19 cellular contexts compared by ENCODE assay signal in genomic region chr22:40684728-40685127, GRCh38. TPM values are rescaled to one million over a fixed set of nuclear protein-coding genes. Genes with fewer than 3 reads are reported as not detected.
DNase-seq lines count a peak whose midpoint lies in the region; FAIRE-seq and TF ChIP-seq lines count a peak whose summit lies in the region.
"Had no signal": no experiment of that assay in that cellular context is flagged by ENCODE, and none has a peak within 500 bp of the region (broad histone marks: within the 10 kb centered on the region; RNA-seq: fewer than 3 reads in every experiment).

No MANE protein-coding gene starts in this region.

- H3K4me3 ChIP-seq in OCI-LY3 (ENCODE audit: low read length): peak overlapping the region; percentile 73
- peak overlapping the region in 3 of 4 experiments; percentile 20 to 44 (median 30); a peak in 6 of 8 replicates for H3K4me3 ChIP-seq in H1 (ENCODE audit: extremely low read depth in 1 of 4, insufficient read depth in 2 of 4, low read depth in 3 of 4, low read length in 4 of 4)
- H3K4me3 ChIP-seq in neuronal stem cell (ENCODE audit: low read length in 2 of 2): no peak overlapping the region
- no peak overlapping the region for H3K4me3 ChIP-seq in vagina
- H3K4me3 ChIP-seq: A549, lung, MG63, pancreas, tibial artery had no signal

- H2BK5ac ChIP-seq in H1 (ENCODE audit: low read depth, low read length): peak overlapping the region; percentile 92; the same call in 1 of the 2 replicates
- H2BK5ac ChIP-seq in neuronal stem cell (ENCODE audit: low read length): peak overlapping the region; percentile 14

- peak overlapping the region; percentile 35 for H2BK120ac ChIP-seq in H1 (replicated peaks; ENCODE audit: low read depth, low read length)
- H2BK120ac ChIP-seq in neuronal stem cell (ENCODE audit: low read depth, low read length): no peak overlapping the region

- peaks cover 6% of the 10 kb centered on the region for H3K27me3 Mint-ChIP-seq in activated CD4-positive, alpha-beta T cell treated with anti-CD3 and anti-CD28 coated beads, Interleukin-2, amount 10 ng/mL, durations not matched to agents 24 days and 14 days

- H3K79me2 ChIP-seq in OCI-LY3 (ENCODE audit: low read length): no peaks in the 10 kb centered on the region
- no peaks in the 10 kb centered on the region for H3K79me2 ChIP-seq in H1 (ENCODE audit: control insufficient read depth in 1 of 2, insufficient read depth in 2 of 2, low read length in 2 of 2)

- H4K91ac ChIP-seq in H1 (replicated peaks; ENCODE audit: insufficient read length, low read length) (peak overlapping the region; percentile 45), neuronal stem cell (ENCODE audit: low read depth, low read length, poor library complexity) (no peak overlapping the region)

- peak overlapping the region; percentile 98 for H2BK12ac ChIP-seq in H1 (ENCODE audit: low read depth, low read length)
- no peak overlapping the region for H2BK12ac ChIP-seq in neuronal stem cell (ENCODE audit: low read length)

- WGBS in H1 (ENCODE audit: extremely low coverage in 1 of 2, insufficient coverage in 1 of 2, insufficient read length in 1 of 2, insufficient replicate concordance in 2 of 2, low coverage in 1 of 2, low lambda C conversion rate in 2 of 2, missing lambda C conversion rate in 1 of 2), 2 experiments: 2% methylated on average over 7 of the region's 9 CpGs; no CpG with 5 or more reads in 1 of the 2 experiments
- no CpG with 5 or more reads among the region's 9 CpGs for WGBS in neuronal stem cell (ENCODE audit: extremely low coverage in 2 of 2, insufficient read length in 2 of 2, insufficient replicate concordance in 1 of 2), 2 donors

- H3K4me1 Mint-ChIP-seq in activated CD4-positive, alpha-beta T cell treated with anti-CD3 and anti-CD28 coated beads, Interleukin-2, amount 10 ng/mL, durations not matched to agents 24 days and 14 days: peaks cover 26% of the 10 kb centered on the region

- H4K5ac ChIP-seq in H1 (ENCODE audit: insufficient read length, low read depth, low read length): peak overlapping the region; percentile 7

- no peak for FAIRE-seq in H1 (lab: Jason Lieb, UNC)
- FAIRE-seq: A549, pancreas had no signal

- no peak overlapping the region for H3K14ac ChIP-seq in H1 (ENCODE audit: insufficient read length)
- H3K14ac ChIP-seq in neuronal stem cell (ENCODE audit: low read length): no peak overlapping the region

- H3K27ac Mint-ChIP-seq in activated CD4-positive, alpha-beta T cell treated with anti-CD3 and anti-CD28 coated beads, Interleukin-2, amount 10 ng/mL, durations not matched to agents 24 days and 14 days: peak overlapping the region; percentile 84

- H3K27ac ChIP-seq in OCI-LY3 (ENCODE audit: low read length) (no peak overlapping the region), H1 (ENCODE audit: low read depth, low read length) (peak overlapping the region; percentile 6; the same call in 1 of the 2 replicates), neuronal stem cell (replicated peaks; ENCODE audit: low read length) (no peak overlapping the region), vagina (no peak overlapping the region)
- H3K27ac ChIP-seq: A549, pancreas, tibial artery had no signal

- TF ChIP-seq EP300 in H1 (IDR thresholded peaks at IDR 0.05; ENCODE audit: borderline replicate concordance in 1 of 2, low read depth in 2 of 2, low read length in 2 of 2): no peak

- H4K20me1 ChIP-seq in OCI-LY3 (ENCODE audit: insufficient read depth, low read length) (no peaks in the 10 kb centered on the region), H1 (replicated peaks in 1 of 2; ENCODE audit: control insufficient read depth in 1 of 2, insufficient read depth in 2 of 2, low read length in 2 of 2) (no peaks in the 10 kb centered on the region)

- DNase-seq in activated CD4-positive, alpha-beta T cell treated with anti-CD3 and anti-CD28 coated beads, Interleukin-2, amount 10 ng/mL, durations not matched to agents 24 days and 14 days: peak; percentile 72
- no peak for DNase-seq in activated CD4-positive, alpha-beta T cell treated with anti-CD3 and anti-CD28 coated beads, Interleukin-2, amount 50 U/mL, for 48 hours
- DNase-seq in H1 (ENCODE audit: low read depth in 1 of 2, low spot score in 2 of 2) (peak; percentile 57 to 76), neuronal stem cell (ENCODE audit: low spot score) (no peak), NCI-H2196 (lab: John Stamatoyannopoulos, UW; ENCODE audit: unreplicated experiment) (no peak), NCI-H2227 (lab: John Stamatoyannopoulos, UW; ENCODE audit: unreplicated experiment) (no peak), vagina (ENCODE audit: extremely low spot score in 2 of 2) (no peak)
- DNase-seq: activated naive CD4-positive, alpha-beta T cell treated with Interleukin-2 at 50 U/mL for 16 hours; COR-L47; head of caudate nucleus; MG63; OCI-M1; pancreas; stimulated activated CD4-positive, alpha-beta T cell treated with anti-CD3 and anti-CD28 coated beads, Interleukin-12 subunit alpha, Interleukin-12 subunit beta, amount 100 ng/mL, for 4 hours; SW 1271; tibial artery had no signal

- peak in 1 of 2 experiments; percentile 1; a peak in 1 of 4 replicates for TF ChIP-seq RAD21 in H1 (IDR thresholded peaks at IDR 0.05 in 1 of 2, conservative IDR thresholded peaks at IDR 0.05 in 1 of 2; ENCODE audit: low read depth in 2 of 2, low read length in 2 of 2)

- H3K36me3 Mint-ChIP-seq in activated CD4-positive, alpha-beta T cell treated with anti-CD3 and anti-CD28 coated beads, Interleukin-2, amount 10 ng/mL, durations not matched to agents 24 days and 14 days (ENCODE audit: low read depth): no peaks in the 10 kb centered on the region

- peak overlapping the region; percentile 89 for H3K4me2 ChIP-seq in OCI-LY3 (ENCODE audit: low read length)
- H3K4me2 ChIP-seq in H1 (ENCODE audit: insufficient read depth in 1 of 2, low read depth in 2 of 2, low read length in 2 of 2): peak overlapping the region; percentile 57 to 62
- no peak overlapping the region for H3K4me2 ChIP-seq in neuronal stem cell (ENCODE audit: insufficient read depth, low read length, poor library complexity, severe bottlenecking)
- H3K4me2 ChIP-seq: A549 had no signal

- intact Hi-C loops in activated CD4-positive, alpha-beta T cell treated with anti-CD3 and anti-CD28 coated beads, Interleukin-2, amount 10 ng/mL, durations not matched to agents 24 days and 14 days (cut with micrococcal nuclease): no loop called here
- intact Hi-C loops in vagina (cut with DNase I): loop anchor here (5.0 kb wide), 1 partner anchor 78 kb away; no protein-coding TSS in a partner anchor

- no peaks in the 10 kb centered on the region for H3K9me3 Mint-ChIP-seq in activated CD4-positive, alpha-beta T cell treated with anti-CD3 and anti-CD28 coated beads, Interleukin-2, amount 10 ng/mL, durations not matched to agents 24 days and 14 days

- H2AK5ac ChIP-seq in H1 (ENCODE audit: low read depth, low read length) (0 out of 2 replicates have a peak overlapping the region, but pooled peaks have one; percentile 7), neuronal stem cell (ENCODE audit: low read depth, low read length) (no peak overlapping the region)

- H3K9ac ChIP-seq in OCI-LY3 (ENCODE audit: low read length) (peak overlapping the region; percentile 3; the same call in 1 of the 2 replicates), H1 (replicated peaks in 1 of 4; ENCODE audit: extremely low read depth in 1 of 4, low read depth in 3 of 4, low read length in 3 of 4) (peak overlapping the region in 1 of 4 experiments; percentile 20; a peak in 2 of 7 replicates), neuronal stem cell (ENCODE audit: low read depth, low read length, poor library complexity) (peak overlapping the region; percentile 7)

- H2BK15ac ChIP-seq in H1 (ENCODE audit: low read length) (peak overlapping the region; percentile 89; the same call in 1 of the 2 replicates), neuronal stem cell (ENCODE audit: low read length) (no peak overlapping the region)

- H3K4me3 Mint-ChIP-seq in activated CD4-positive, alpha-beta T cell treated with anti-CD3 and anti-CD28 coated beads, Interleukin-2, amount 10 ng/mL, durations not matched to agents 24 days and 14 days: peak overlapping the region; percentile 77

- H3K23ac ChIP-seq in H1 (ENCODE audit: insufficient read length) (no peak overlapping the region), neuronal stem cell (ENCODE audit: low read depth, low read length, poor library complexity) (peak overlapping the region; percentile 35)

- no peaks in the 10 kb centered on the region for H3K79me1 ChIP-seq in H1 (ENCODE audit: low read depth, low read length)
- no peaks in the 10 kb centered on the region for H3K79me1 ChIP-seq in neuronal stem cell (ENCODE audit: low read depth, low read length)

- H2AFZ ChIP-seq in OCI-LY3 (ENCODE audit: low read depth, low read length) (peak overlapping the region; percentile 80), H1 (ENCODE audit: low read length) (peak overlapping the region; percentile 25; the same call in 1 of the 2 replicates), neuronal stem cell (ENCODE audit: low read length) (peak overlapping the region; percentile 43)

- TF ChIP-seq CTCF in OCI-LY3 (IDR thresholded peaks at IDR 0.05; ENCODE audit: low read depth, low read length): no peak
- TF ChIP-seq CTCF in H1 (IDR thresholded peaks at IDR 0.05; ENCODE audit: control extremely low read depth in 1 of 3, insufficient read depth in 1 of 3, low read depth in 1 of 3, low read length in 3 of 3): no peak
- no peak for TF ChIP-seq CTCF in vagina (IDR thresholded peaks at IDR 0.05)

- H3K27me3 ChIP-seq in OCI-LY3 (ENCODE audit: low read depth, low read length) (peaks cover 10% of the 10 kb centered on the region), H1 (replicated peaks in 1 of 4; ENCODE audit: control insufficient read depth in 3 of 4, extremely low read depth in 1 of 4, insufficient read depth in 3 of 4, low read length in 3 of 4) (no peaks in the 10 kb centered on the region), neuronal stem cell (ENCODE audit: control insufficient read depth in 3 of 3, insufficient read depth in 3 of 3, low read depth in 1 of 3, low read length in 3 of 3) (peaks cover 0 to 31% (median 3%) of the 10 kb centered on the region in 3 experiments), vagina (no peaks in the 10 kb centered on the region)
- H3K27me3 ChIP-seq: MG63 had no signal

- CTCF ChIA-PET in H1 (lab: Charles Lee; ENCODE audit: partially characterized antibody): interaction anchor here (0.7 to 3.9 kb wide), 7 partner anchors 10 to 248 kb away, joined by 3 to 19 read pairs (median 4); no protein-coding TSS in a partner anchor

- H4K8ac ChIP-seq in H1 (ENCODE audit: extremely low read depth, insufficient read depth, low read length): no peak overlapping the region
- H4K8ac ChIP-seq in neuronal stem cell (ENCODE audit: low read depth, low read length): no peak overlapping the region

- peaks cover 20% of the 10 kb centered on the region for H3K4me1 ChIP-seq in OCI-LY3 (ENCODE audit: low read length)
- peaks cover 8 to 31% (median 15%) of the 10 kb centered on the region in 4 experiments for H3K4me1 ChIP-seq in H1 (replicated peaks in 1 of 4; ENCODE audit: control insufficient read depth in 3 of 4, insufficient read depth in 4 of 4, low read length in 3 of 4)
- H3K4me1 ChIP-seq in neuronal stem cell (ENCODE audit: control insufficient read depth in 2 of 2, insufficient read depth in 1 of 2, low read depth in 1 of 2, low read length in 2 of 2): peaks cover 11 to 17% of the 10 kb centered on the region in 2 donors
- H3K4me1 ChIP-seq in vagina: peaks cover 15% of the 10 kb centered on the region
- H3K4me1 ChIP-seq: pancreas had no signal

- POLR2A ChIA-PET in H1 (lab: Charles Lee; ENCODE audit: partially characterized antibody): interaction anchor here (0.6 to 3.2 kb wide), 11 partner anchors 9 to 134 kb away, joined by 3 to 14 read pairs (median 5); partner anchors contain the start of gene SLC25A17

- H3K4ac ChIP-seq in H1 (replicated peaks; ENCODE audit: insufficient read length, low read depth, low read length) (peak overlapping the region; percentile 33), neuronal stem cell (ENCODE audit: low read length) (no peak overlapping the region)

- H2BK20ac ChIP-seq in H1 (ENCODE audit: low read length): peak overlapping the region; percentile 98

- peaks cover 7% of the 10 kb centered on the region; the same call in 1 of the 2 replicates for H3K23me2 ChIP-seq in H1 (ENCODE audit: low read depth, low read length)

- TF ChIP-seq POLR2A in H1 (IDR thresholded peaks at IDR 0.05; ENCODE audit: control extremely low read depth in 1 of 2, low read depth in 2 of 2, low read length in 2 of 2): peak in 1 of 2 experiments; percentile 55; a peak in 2 of 3 replicates
- TF ChIP-seq POLR2A in vagina (IDR thresholded peaks at IDR 0.05): no peak

- H3K18ac ChIP-seq in H1 (ENCODE audit: extremely low read depth, low read length): peak overlapping the region; percentile 48; the same call in 1 of the 2 replicates
- H3K18ac ChIP-seq in neuronal stem cell (ENCODE audit: low read length): peak overlapping the region; percentile 78

- H3K36me3 ChIP-seq in OCI-LY3 (replicated peaks; ENCODE audit: low read depth, low read length) (no peaks in the 10 kb centered on the region), H1 (ENCODE audit: control insufficient read depth in 2 of 4, insufficient read depth in 4 of 4, low read length in 3 of 4) (no peaks in the 10 kb centered on the region), neuronal stem cell (replicated peaks in 1 of 2; ENCODE audit: control insufficient read depth in 2 of 2, insufficient read depth in 2 of 2, low read length in 2 of 2) (no peaks in the 10 kb centered on the region), vagina (no peaks in the 10 kb centered on the region)
- H3K36me3 ChIP-seq: MG63, pancreas, tibial artery had no signal

- no peaks in the 10 kb centered on the region for H3K9me3 ChIP-seq in OCI-LY3 (ENCODE audit: insufficient read depth, low read length)
- no peaks in the 10 kb centered on the region for H3K9me3 ChIP-seq in H1 (ENCODE audit: insufficient read depth in 2 of 2, low read depth in 1 of 2, low read length in 1 of 2)
- H3K9me3 ChIP-seq in neuronal stem cell (replicated peaks in 1 of 2; ENCODE audit: control insufficient read depth in 2 of 2, insufficient read depth in 1 of 2, low read depth in 1 of 2, low read length in 2 of 2): no peaks in the 10 kb centered on the region
- no peaks in the 10 kb centered on the region for H3K9me3 ChIP-seq in vagina
- H3K9me3 ChIP-seq: A549, MG63, pancreas, tibial artery had no signal

- H3K56ac ChIP-seq in H1 (replicated peaks; ENCODE audit: insufficient read length, low read depth, low read length): no peak overlapping the region

RNA-seq across cellular contexts. Expression of gene MCHR1, which starts 5.4 kb away (rescaled TPM):
- not detected in 2 replicates for total RNA-seq in activated CD4-positive, alpha-beta T cell treated with anti-CD3 and anti-CD28 coated beads, Interleukin-2, amount 10 ng/mL, durations not matched to agents 24 days and 14 days
- total RNA-seq in H1 (2021; fragmentation: NEBNext Ultra II Directional; extraction: Animal tissue kit (Norgen Biotek cat#: 25700)): 0.91 and 1.3 TPM in 2 replicates
- 4.6 and 7.6 TPM in 2 replicates for polyA plus RNA-seq in H1 (2011; rRNA removed)
- 3.5 TPM for polyA plus RNA-seq in H1 (2011; cell fraction: cytosol; rRNA removed)
- polyA plus RNA-seq in H1 (2011; cell fraction: nucleus; rRNA removed): 3.8 TPM
- polyA plus RNA-seq in H1 (2012, experiment 1 of 2): 1.8 to 3.7 TPM (median 2.5 TPM) in 4 replicates
- 2.9 TPM for polyA plus RNA-seq in H1 (2012, experiment 2 of 2)
- 1.4 TPM for polyA plus RNA-seq in H1 (2013, experiment 1 of 2)
- 1.6 TPM for polyA plus RNA-seq in H1 (2013, experiment 2 of 2)
- 11.0 and 14.1 TPM in 2 replicates for polyA minus RNA-seq in H1 (2011; rRNA and poly(A)+ RNA removed)
- polyA minus RNA-seq in H1 (2011; cell fraction: cytosol; rRNA and poly(A)+ RNA removed): 2.1 TPM
- polyA minus RNA-seq in H1 (2011; cell fraction: nucleus; rRNA and poly(A)+ RNA removed): 2.4 TPM
- 0.18 TPM for polyA plus RNA-seq in neuronal stem cell (2013, experiment 1 of 2)
- polyA plus RNA-seq in neuronal stem cell (2013, experiment 2 of 2): 0.18 TPM
- total RNA-seq in vagina: not detected
- polyA plus RNA-seq: A549 had no signal

RNA-seq across cellular contexts. Expression of gene MRTFA, which starts 48.2 kb away (rescaled TPM):
- total RNA-seq in activated CD4-positive, alpha-beta T cell treated with anti-CD3 and anti-CD28 coated beads, Interleukin-2, amount 10 ng/mL, durations not matched to agents 24 days and 14 days: 51.7 and 51.9 TPM in 2 replicates
- total RNA-seq in H1 (2021; fragmentation: NEBNext Ultra II Directional; extraction: Animal tissue kit (Norgen Biotek cat#: 25700)): 37.9 and 43.1 TPM in 2 replicates
- polyA plus RNA-seq in H1 (2011; rRNA removed): 5.4 and 12.8 TPM in 2 replicates
- 5.5 TPM for polyA plus RNA-seq in H1 (2011; cell fraction: cytosol; rRNA removed)
- polyA plus RNA-seq in H1 (2011; cell fraction: nucleus; rRNA removed): 16.9 TPM
- 22.7 to 30.5 TPM (median 26.3 TPM) in 4 replicates for polyA plus RNA-seq in H1 (2012, experiment 1 of 2)
- polyA plus RNA-seq in H1 (2012, experiment 2 of 2): 26.8 TPM
- polyA plus RNA-seq in H1 (2013, experiment 1 of 2): 14.4 TPM
- 14.6 TPM for polyA plus RNA-seq in H1 (2013, experiment 2 of 2)
- 15.0 and 32.6 TPM in 2 replicates for polyA minus RNA-seq in H1 (2011; rRNA and poly(A)+ RNA removed)
- polyA minus RNA-seq in H1 (2011; cell fraction: cytosol; rRNA and poly(A)+ RNA removed): 37.5 TPM
- polyA minus RNA-seq in H1 (2011; cell fraction: nucleus; rRNA and poly(A)+ RNA removed): 41.3 TPM
- polyA plus RNA-seq in neuronal stem cell (2013, experiment 1 of 2): 19.7 TPM
- polyA plus RNA-seq in neuronal stem cell (2013, experiment 2 of 2): 18.6 TPM
- 99.4 TPM for total RNA-seq in vagina

Comparison
In these comparisons a context has a peak if more than half of its experiments do, and no peak if none do; other contexts are left out.
1. DNase-seq: peak in activated CD4-positive, alpha-beta T cell treated with anti-CD3 and anti-CD28 coated beads, Interleukin-2, amount 10 ng/mL, durations not matched to agents 24 days and 14 days (single experiment) and H1 (2 of 2); none in activated CD4-positive, alpha-beta T cell treated with anti-CD3 and anti-CD28 coated beads, Interleukin-2, amount 50 U/mL, for 48 hours (0 of 2), neuronal stem cell (single experiment), NCI-H2196 (single experiment), NCI-H2227 (single experiment) and vagina (0 of 2).
2. H2AFZ ChIP-seq: peak in every context shown above with its lines; median percentile 80 in OCI-LY3; 43 in neuronal stem cell; 25 in H1.
3. H3K4me3 ChIP-seq: peak in OCI-LY3 (single experiment) and H1 (3 of 4); none in neuronal stem cell (0 of 2) and vagina (0 of 2).